ENCODE assay signal across 19 cellular contexts in genomic region chr3:36960502-36960901, GRCh38.
"Had no signal": no experiment of that assay in that cellular context is flagged by ENCODE, and none has a peak within 500 bp of the region (broad histone marks: within the 10 kb centered on the region; RNA-seq: fewer than 3 reads in every experiment).

No MANE protein-coding gene starts in this region.

- H3K36me3 Mint-ChIP-seq: memory B cell; natural killer cell treated with Interleukin-12 subunit alpha and Interleukin-12 subunit beta and Interleukin-15 and Interleukin-18, amount 100 ng/mL, for 72 hours; neural progenitor cell had no signal

- H3K9me3 ChIP-seq: esophagus squamous epithelium, left lung, lower lobe of right lung, ovary, right atrium auricular region, sigmoid colon, suprapubic skin, tibial artery, upper lobe of right lung, vagina had no signal

- H3K9ac ChIP-seq: neural progenitor cell had no signal

- H3K27ac ChIP-seq: esophagus squamous epithelium, left lung, neural progenitor cell, ovary, right atrium auricular region, sigmoid colon, skin epidermis, suprapubic skin, tibial artery, upper lobe of right lung, vagina had no signal

- H3K4me3 Mint-ChIP-seq: dendritic cell treated with granulocyte-macrophage colony-stimulating factor and Interleukin-4, amounts not matched to agents 40 ng/mL and 50 ng/mL, for 4 days; effector memory CD8-positive, alpha-beta T cell; memory B cell; natural killer cell treated with Interleukin-12 subunit alpha and Interleukin-12 subunit beta and Interleukin-15 and Interleukin-18, amount 100 ng/mL, for 72 hours; neural progenitor cell had no signal

- H3K4me1 ChIP-seq: neural progenitor cell, upper lobe of right lung, vagina had no signal

- H3K27me3 Mint-ChIP-seq: dendritic cell treated with granulocyte-macrophage colony-stimulating factor and Interleukin-4, amounts not matched to agents 40 ng/mL and 50 ng/mL, for 4 days; effector memory CD8-positive, alpha-beta T cell; memory B cell; natural killer cell treated with Interleukin-12 subunit alpha and Interleukin-12 subunit beta and Interleukin-15 and Interleukin-18, amount 100 ng/mL, for 72 hours had no signal

- DNase-seq: effector memory CD8-positive, alpha-beta T cell; esophagus squamous epithelium; hippocampal formation; left lung; lower lobe of right lung; midbrain; ovary; sigmoid colon; stimulated activated naive CD4-positive, alpha-beta T cell treated with Interleukin-2 at 50 U/mL for 16 hours; tibial artery; upper lobe of right lung had no signal

- H3K9me3 Mint-ChIP-seq: dendritic cell treated with granulocyte-macrophage colony-stimulating factor and Interleukin-4, amounts not matched to agents 40 ng/mL and 50 ng/mL, for 4 days; effector memory CD8-positive, alpha-beta T cell; memory B cell; natural killer cell treated with Interleukin-12 subunit alpha and Interleukin-12 subunit beta and Interleukin-15 and Interleukin-18, amount 100 ng/mL, for 72 hours; neural progenitor cell had no signal

- H3K4me3 ChIP-seq: esophagus squamous epithelium, left lung, lower lobe of right lung, neural progenitor cell, ovary, right atrium auricular region, sigmoid colon, skin epidermis, suprapubic skin, tibial artery, upper lobe of right lung, vagina had no signal

- H3K4me2 ChIP-seq: neural progenitor cell had no signal

- H3K36me3 ChIP-seq: esophagus squamous epithelium, left lung, lower lobe of right lung, neural progenitor cell, ovary, right atrium auricular region, sigmoid colon, suprapubic skin, tibial artery, upper lobe of right lung, vagina had no signal

- H3K27ac Mint-ChIP-seq: dendritic cell treated with granulocyte-macrophage colony-stimulating factor and Interleukin-4, amounts not matched to agents 40 ng/mL and 50 ng/mL, for 4 days; memory B cell; natural killer cell treated with Interleukin-12 subunit alpha and Interleukin-12 subunit beta and Interleukin-15 and Interleukin-18, amount 100 ng/mL, for 72 hours had no signal

- ATAC-seq: effector memory CD8-positive, alpha-beta T cell; natural killer cell treated with Interleukin-12 subunit alpha and Interleukin-12 subunit beta and Interleukin-15 and Interleukin-18, amount 100 ng/mL, for 72 hours; upper lobe of right lung had no signal

- H2AFZ ChIP-seq: neural progenitor cell had no signal

- H3K27me3 ChIP-seq: esophagus squamous epithelium, left lung, neural progenitor cell, ovary, right atrium auricular region, sigmoid colon, suprapubic skin, tibial artery, upper lobe of right lung, vagina had no signal
